9 cellular contexts compared by ENCODE assay signal in genomic region chr3:141051641-141052569, GRCh38. TPM values are rescaled to one million over a fixed set of nuclear protein-coding genes. Genes with fewer than 3 reads are reported as not detected.
DNase-seq lines count a peak whose midpoint lies in the region; ATAC-seq and TF ChIP-seq lines count a peak whose summit lies in the region.
"Had no signal": no experiment of that assay in that cellular context is flagged by ENCODE, and none has a peak within 500 bp of the region (broad histone marks: within the 10 kb centered on the region; RNA-seq: fewer than 3 reads in every experiment).

No MANE protein-coding gene starts in this region.

- 2 to 5% (median 2%) methylated on average over 30 to 64 of the region's 64 CpGs for WGBS in spleen, 5 donors

- no peak for TF ChIP-seq CTCF in WTC11 (IDR thresholded peaks at IDR 0.05)
- TF ChIP-seq CTCF in spleen (IDR thresholded peaks at IDR 0.05 in 8 of 11, conservative IDR thresholded peaks at IDR 0.05 in 3 of 11): no peak

- H3K9me3 Mint-ChIP-seq in WTC11: no peaks in the 10 kb centered on the region

- intact Hi-C loops in spleen (cut with DNase I; ENCODE audit: low total_unique reads): no loop called here

- H3K27me3 Mint-ChIP-seq in WTC11 (ENCODE audit: low read depth): peaks cover 30% of the 10 kb centered on the region

- peaks cover 27% of the 10 kb centered on the region for H3K4me1 Mint-ChIP-seq in WTC11

- POLR2A ChIA-PET in WTC11 (lab: Charles Lee): interaction anchor here (0.6 to 2.1 kb wide), 12 partner anchors 10 to 154 kb away, joined by 3 to 9 read pairs (median 3); partner anchors contain the start of gene SLC25A36

- H3K4me1 ChIP-seq in spleen: peaks cover 3 to 36% (median 23%) of the 10 kb centered on the region in 6 donors

- no peak for TF ChIP-seq POLR2A in spleen (IDR thresholded peaks at IDR 0.05)

- peak; percentile 29 for ATAC-seq in WTC11

- peaks cover 3 to 92% (median 31%) of the 10 kb centered on the region in 7 donors for H3K27me3 ChIP-seq in spleen (replicated peaks in 1 of 7)

- peak overlapping the region in 4 of 8 donors; percentile 24 to 50 (median 39) for H3K27ac ChIP-seq in spleen

- H3K36me3 Mint-ChIP-seq in WTC11: no peaks in the 10 kb centered on the region

- no peaks in the 10 kb centered on the region for H3K9me3 ChIP-seq in spleen

- CTCF ChIA-PET in WTC11 (lab: Charles Lee): interaction anchor here (0.6 to 6.5 kb wide), 36 partner anchors 9 to 257 kb away, joined by 3 to 114 read pairs (median 6); partner anchors contain the start of gene PXYLP1

- peak overlapping the region; percentile 21; the same call in 1 of the 2 replicates for H3K27ac Mint-ChIP-seq in WTC11

- H3K4me3 ChIP-seq in iPS-11a (ENCODE audit: low read depth, low read length) (peak overlapping the region; percentile 57), spleen (peak overlapping the region; percentile 9 to 69 (median 40))

- H3K4me3 Mint-ChIP-seq in WTC11: peak overlapping the region; percentile 92

- peak; percentile 53 for DNase-seq in DMS79 treated with DMSO at 0.1 percent for 48 hours (lab: John Stamatoyannopoulos, UW)
- DNase-seq in DMS79 (lab: John Stamatoyannopoulos, UW): no peak
- DNase-seq in WTC11 (ENCODE audit: low spot score): peak; percentile 71
- no peak for DNase-seq in spleen
- no peak for DNase-seq in foreskin melanocyte
- DNase-seq in AG08395 (ENCODE audit: low spot score): no peak
- no peak for DNase-seq in kidney tubule cell (ENCODE audit: low spot score)

- no peaks in the 10 kb centered on the region for H3K36me3 ChIP-seq in spleen

TF ChIP-seq in WTC11, 78 proteins besides CTCF, POLR2A, EP300 and RAD21 (continues in another document):
- TF ChIP-seq ZNF396 (CRISPR knock-in tag; IDR thresholded peaks at IDR 0.05; ENCODE audit: borderline replicate concordance) (no peak), HMGXB4 (CRISPR knock-in tag; IDR thresholded peaks at IDR 0.05) (peak; percentile 92), JUN (CRISPR knock-in tag; IDR thresholded peaks at IDR 0.05) (no peak), E2F4 (CRISPR knock-in tag; IDR thresholded peaks at IDR 0.05; ENCODE audit: borderline replicate concordance, low read depth) (no peak), CREM (CRISPR knock-in tag; IDR thresholded peaks at IDR 0.05) (peak; percentile 45; the same call in 1 of the 2 replicates), ZNF263 (CRISPR knock-in tag; IDR thresholded peaks at IDR 0.05; ENCODE audit: low read depth) (no peak), FOXK1 (CRISPR knock-in tag; IDR thresholded peaks at IDR 0.05) (no peak), ZNF317 (CRISPR knock-in tag; IDR thresholded peaks at IDR 0.05; ENCODE audit: borderline replicate concordance, low read depth) (no peak), ZNF671 (CRISPR knock-in tag; IDR thresholded peaks at IDR 0.05) (no peak), GRHL2 (CRISPR knock-in tag; IDR thresholded peaks at IDR 0.05; ENCODE audit: insufficient replicate concordance, severe bottlenecking) (no peak), ZSCAN18 (CRISPR knock-in tag; IDR thresholded peaks at IDR 0.05) (no peak), STAT6 (CRISPR knock-in tag; conservative IDR thresholded peaks at IDR 0.05; ENCODE audit: low read depth) (no peak), NFYB (CRISPR knock-in tag; conservative IDR thresholded peaks at IDR 0.05; ENCODE audit: low read depth) (no peak), RELA (CRISPR knock-in tag; IDR thresholded peaks at IDR 0.05; ENCODE audit: borderline replicate concordance) (no peak), ZNF423 (CRISPR knock-in tag; IDR thresholded peaks at IDR 0.05) (peak; percentile 57; the same call in 1 of the 2 replicates), ZBTB21 (CRISPR knock-in tag; IDR thresholded peaks at IDR 0.05; ENCODE audit: borderline replicate concordance) (no peak), KAT7 (CRISPR knock-in tag; IDR thresholded peaks at IDR 0.05; ENCODE audit: borderline replicate concordance) (peak; percentile 27; the same call in 1 of the 2 replicates), GABPB1 (CRISPR knock-in tag; IDR thresholded peaks at IDR 0.05) (no peak), TEAD1 (CRISPR knock-in tag; IDR thresholded peaks at IDR 0.05) (no peak), RORB (CRISPR knock-in tag; IDR thresholded peaks at IDR 0.05) (no peak)

RNA-seq across cellular contexts. Expression of gene SPSB4, which starts 0.8 kb away (rescaled TPM):
- total RNA-seq in WTC11 (2021): 19.4 to 19.7 TPM (median 19.6 TPM) in 3 replicates
- 10 to 100 TPM in 3 of 7 donors, 1 to 10 TPM in 4; 5.5 to 10.7 (median 6.5) TPM for total RNA-seq in spleen
- 1 to 10 TPM in 1 of 3 donors, under 1 TPM in 2; 0.87 to 2.5 (median 0.91) TPM for polyA plus RNA-seq in spleen
- total RNA-seq: glomerular endothelial cell had no signal

Comparison
In these comparisons a context has a peak if more than half of its experiments do, and no peak if none do; other contexts are left out.
1. DNase-seq: peak in DMS79 treated with DMSO at 0.1 percent for 48 hours (single experiment) and WTC11 (single experiment); none in DMS79 (single experiment), spleen (single experiment), foreskin melanocyte (single experiment), AG08395 (single experiment) and kidney tubule cell (single experiment).